1 cellular context compared by ENCODE assay signal in genomic region chr3:195696632-195697278, GRCh38.
TF ChIP-seq lines count a peak whose summit lies in the region.

No MANE protein-coding gene starts in this region.

TF ChIP-seq in GM23338, 12 proteins besides CTCF, POLR2A, EP300 and RAD21 (continued from another document):
- no peak for TF ChIP-seq ZNF462 (CRISPR knock-in tag; IDR thresholded peaks at IDR 0.05)
- TF ChIP-seq REST (IDR thresholded peaks at IDR 0.05; ENCODE audit: unreplicated experiment): no peak
- TF ChIP-seq EZH2phosphoT487 (IDR thresholded peaks at IDR 0.05; ENCODE audit: unreplicated experiment): no peak
- TF ChIP-seq POLR2AphosphoS5 (IDR thresholded peaks at IDR 0.05; ENCODE audit: low read depth): no peak
